In the genomic region with DNA sequence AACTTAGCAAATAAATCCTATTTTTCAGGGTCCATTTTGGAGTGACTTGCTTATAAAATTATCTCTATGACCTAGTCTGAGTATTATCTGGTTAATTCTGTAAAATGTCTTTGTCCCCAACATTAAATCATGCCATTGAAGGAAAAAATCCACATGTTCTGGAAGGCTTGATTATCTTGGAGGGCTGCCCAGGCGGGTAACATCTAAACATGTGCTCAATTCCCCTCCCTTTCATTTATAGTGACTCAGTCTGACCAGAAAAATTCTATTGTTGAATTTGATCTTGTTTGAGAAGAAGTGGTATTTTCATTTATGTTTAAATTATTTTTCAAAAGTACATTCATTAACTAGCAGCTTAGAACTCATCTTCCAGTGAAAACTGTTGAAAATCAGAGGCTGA, we compare ENCODE assay signal across 14 cellular contexts. TPM values are rescaled to one million over a fixed set of nuclear protein-coding genes. Genes with fewer than 3 reads are reported as not detected.
A peak's percentile ranks its signal among the peaks of the same experiment; 100 is the strongest.
DNase-seq lines count a peak whose midpoint lies in the region; ATAC-seq and TF ChIP-seq lines count a peak whose summit lies in the region.
"Had no signal": no experiment of that assay in that cellular context is flagged by ENCODE, and none has a peak within 500 bp of the region (broad histone marks: within the 10 kb centered on the region; RNA-seq: fewer than 3 reads in every experiment).

No MANE protein-coding gene starts in this region.

- no peaks in the 10 kb centered on the region for H3K36me3 ChIP-seq in SJSA1

- no peaks in the 10 kb centered on the region for H3K9me3 Mint-ChIP-seq in stimulated activated naive CD8-positive, alpha-beta T cell treated with anti-CD3 and anti-CD28 coated beads, Interleukin-15, amount 100 ng/mL, for 72 hours

- H3K4me1 ChIP-seq in SJSA1 (replicated peaks) = peaks cover 13% of the 10 kb centered on the region

- H3K27ac Mint-ChIP-seq in stimulated activated naive CD8-positive, alpha-beta T cell treated with anti-CD3 and anti-CD28 coated beads, Interleukin-15, amount 100 ng/mL, for 72 hours = no peak overlapping the region

- H3K4me1 Mint-ChIP-seq in stimulated activated naive CD8-positive, alpha-beta T cell treated with anti-CD3 and anti-CD28 coated beads, Interleukin-15, amount 100 ng/mL, for 72 hours = no peaks in the 10 kb centered on the region

- peaks cover 17% of the 10 kb centered on the region for H3K27me3 Mint-ChIP-seq in stimulated activated naive CD8-positive, alpha-beta T cell treated with anti-CD3 and anti-CD28 coated beads, Interleukin-15, amount 100 ng/mL, for 72 hours

- no peak overlapping the region for H3K27ac ChIP-seq in SJSA1

- no peak overlapping the region for H3K4me3 ChIP-seq in SJSA1
- H3K4me3 ChIP-seq in choroid plexus epithelial cell (ENCODE audit: low read depth, low read length) = no peak overlapping the region

- no peaks in the 10 kb centered on the region for H3K27me3 ChIP-seq in SJSA1 (replicated peaks)

- no peak for ATAC-seq in stimulated activated naive CD8-positive, alpha-beta T cell treated with anti-CD3 and anti-CD28 coated beads, Interleukin-15, amount 100 ng/mL, for 72 hours
- no peak for ATAC-seq in HG03571 (IDR thresholded peaks at IDR 0.05; ENCODE audit: unreplicated experiment)
- ATAC-seq: HepG2 had no signal

- DNase-seq in HCEC 1CT (peak; percentile 11), SJSA1 (ENCODE audit: low read depth in 1 of 2, low spot score in 2 of 2) (peak; percentile 58 to 65), choroid plexus epithelial cell (ENCODE audit: low read depth) (peak; percentile 11), myocyte (ENCODE audit: low read depth) (peak; percentile 8), NAMALWA (ENCODE audit: low spot score) (no peak)
- no peak for DNase-seq in stimulated activated naive CD8-positive, alpha-beta T cell treated with anti-CD3 and anti-CD28 coated beads, Interleukin-15, amount 100 ng/mL, for 72 hours
- DNase-seq: GOT3, Karpas-422, MV-4-11, NCI-H1436, NCI-H2227 treated with DMSO at 0.1 percent for 48 hours, SHP77 had no signal

- H3K9me3 ChIP-seq in SJSA1 (replicated peaks) = no peaks in the 10 kb centered on the region

- no peak overlapping the region for H3K4me3 Mint-ChIP-seq in stimulated activated naive CD8-positive, alpha-beta T cell treated with anti-CD3 and anti-CD28 coated beads, Interleukin-15, amount 100 ng/mL, for 72 hours

- TF ChIP-seq CTCF in choroid plexus epithelial cell (conservative IDR thresholded peaks at IDR 0.05; ENCODE audit: low read depth, low read length) = no peak

RNA-seq across cellular contexts. Expression of a gene that starts 55.4 kb away (rescaled TPM):
- total RNA-seq in SJSA1 (2014; rRNA removed; shearing (Covaris generic)) = 3.7 and 13.8 TPM in 2 replicates
- total RNA-seq in myocyte = 5.6 and 7.4 TPM in 2 replicates
- polyA plus RNA-seq in myocyte (2012) = 2.5 TPM

Comparison
In these comparisons a context has a peak if more than half of its experiments do, and no peak if none do; other contexts are left out.
1. DNase-seq: peak in HCEC 1CT (single experiment), SJSA1 (2 of 2), choroid plexus epithelial cell (single experiment) and myocyte (single experiment); none in stimulated activated naive CD8-positive, alpha-beta T cell treated with anti-CD3 and anti-CD28 coated beads, Interleukin-15, amount 100 ng/mL, for 72 hours (0 of 2) and NAMALWA (single experiment).